In genomic region chr15:57376695-57377477, GRCh38 we compare ENCODE assay signal across 9 cellular contexts. TPM values are rescaled to one million over a fixed set of nuclear protein-coding genes. Genes with fewer than 3 reads are reported as not detected.
DNase-seq lines count a peak whose midpoint lies in the region; ATAC-seq and TF ChIP-seq lines count a peak whose summit lies in the region.
"Had no signal": no experiment of that assay in that cellular context is flagged by ENCODE, and none has a peak within 500 bp of the region (broad histone marks: within the 10 kb centered on the region; RNA-seq: fewer than 3 reads in every experiment).

No MANE protein-coding gene starts in this region.

- no peak for ATAC-seq in GM21717 (IDR thresholded peaks at IDR 0.05; ENCODE audit: unreplicated experiment)

- H3K4me1 ChIP-seq in NT2/D1 (ENCODE audit: insufficient read depth, insufficient read length) (peaks cover 4% of the 10 kb centered on the region), neuron (ENCODE audit: insufficient read depth, low read length) (peaks cover 5% of the 10 kb centered on the region)

- H3K36me3 ChIP-seq in NT2/D1 (ENCODE audit: insufficient read depth, insufficient read length, low read length) (no peaks in the 10 kb centered on the region), neuron (ENCODE audit: insufficient read depth, low read length) (no peaks in the 10 kb centered on the region)
- H3K36me3 ChIP-seq: neutrophil had no signal

- no peak for TF ChIP-seq CTCF in fibroblast of pulmonary artery (IDR thresholded peaks at IDR 0.05; ENCODE audit: low read length, missing control alignments)

- peak; percentile 13 for DNase-seq in Daoy (ENCODE audit: low read depth)
- no peak for DNase-seq in NT2/D1 (ENCODE audit: low read depth, low spot score)
- DNase-seq in fibroblast of pulmonary artery (ENCODE audit: low read depth), result peak; percentile 46
- no peak for DNase-seq in NCI-H2196 treated with DMSO at 0.1 percent for 48 hours (lab: John Stamatoyannopoulos, UW; ENCODE audit: unreplicated experiment)
- DNase-seq in CD1c-positive myeloid dendritic cell (ENCODE audit: extremely low spot score), result no peak
- no peak for DNase-seq in foreskin melanocyte

- no peaks in the 10 kb centered on the region for H3K9me3 ChIP-seq in NT2/D1 (ENCODE audit: insufficient read depth, low read length)
- H3K9me3 ChIP-seq in neuron (ENCODE audit: low read length), result no peaks in the 10 kb centered on the region
- H3K9me3 ChIP-seq: neutrophil had no signal

- peak overlapping the region; percentile 72 for H3K9ac ChIP-seq in NT2/D1 (ENCODE audit: insufficient read length, low read depth)

- peak overlapping the region; percentile 65 for H3K4me3 ChIP-seq in NT2/D1 (ENCODE audit: insufficient read length, low read depth)
- peak overlapping the region; percentile 67 for H3K4me3 ChIP-seq in fibroblast of pulmonary artery (replicated peaks; ENCODE audit: low read depth, low read length)
- H3K4me3 ChIP-seq in neuron (ENCODE audit: low read length), result peak overlapping the region; percentile 47

- H3K27me3 ChIP-seq in NT2/D1 (ENCODE audit: insufficient read depth, insufficient read length) (peaks cover 26% of the 10 kb centered on the region), neuron (ENCODE audit: insufficient read depth, low read length) (no peaks in the 10 kb centered on the region)

- H2AFZ ChIP-seq in neuron (ENCODE audit: low read depth, low read length), result peak overlapping the region; percentile 96

RNA-seq across cellular contexts. Expression of gene CGNL1, which starts 0.6 kb away (rescaled TPM):
- total RNA-seq in Daoy (2014; rRNA removed; shearing (Covaris generic)), result 0.30 and 0.34 TPM in 2 replicates

Comparison
In these comparisons a context has a peak if more than half of its experiments do, and no peak if none do; other contexts are left out.
1. DNase-seq: peak in Daoy (single experiment) and fibroblast of pulmonary artery (single experiment); none in NT2/D1 (single experiment), NCI-H2196 treated with DMSO at 0.1 percent for 48 hours (single experiment), CD1c-positive myeloid dendritic cell (single experiment) and foreskin melanocyte (single experiment).
2. Peak in every context shown above with its lines, with median percentiles within 50 percentile points of each other: H3K4me3 ChIP-seq.